In the genomic region with DNA sequence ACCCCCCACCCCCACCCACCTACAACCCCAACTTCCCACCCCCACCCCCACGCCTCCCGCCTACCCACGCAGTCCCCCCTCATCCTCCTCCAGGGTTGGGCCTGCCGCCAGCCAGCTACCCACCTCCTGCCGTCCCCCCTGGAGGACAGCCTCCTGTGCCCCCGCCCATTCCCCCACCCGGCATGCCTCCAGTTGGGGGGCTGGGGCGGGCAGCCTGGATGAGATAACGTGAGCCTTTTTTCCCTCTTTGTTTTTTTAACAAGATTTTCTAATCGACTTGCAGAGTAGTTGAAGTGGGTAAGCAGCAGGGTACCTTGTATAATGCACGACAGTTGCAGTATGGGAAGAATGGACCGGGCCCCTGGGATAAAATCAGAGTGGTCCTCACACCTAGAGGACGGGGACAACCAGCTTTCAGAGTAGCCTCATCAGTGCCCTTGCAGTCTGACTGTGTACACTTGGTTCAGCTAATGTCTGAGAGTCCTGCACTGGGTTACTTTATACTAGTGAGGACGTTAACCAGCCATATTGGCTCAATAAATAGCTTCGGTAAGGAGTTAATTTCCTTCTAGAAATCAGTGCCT, we compare ENCODE assay signal across 1 cellular context.
TF ChIP-seq lines count a peak whose summit lies in the region.

No MANE protein-coding gene starts in this region.

TF ChIP-seq in K562, 482 proteins besides CTCF, POLR2A, EP300 and RAD21:
- TF ChIP-seq KLF13 (tag; IDR thresholded peaks at IDR 0.05; ENCODE audit: borderline replicate concordance, low read depth) (no peak), CBX8 (IDR thresholded peaks at IDR 0.05; ENCODE audit: borderline replicate concordance, extremely low read depth, low read depth, low read length, poor library complexity, severe bottlenecking) (no peak), WHSC1 (IDR thresholded peaks at IDR 0.05; ENCODE audit: low read length) (no peak)
- TF ChIP-seq, protein P1, sequence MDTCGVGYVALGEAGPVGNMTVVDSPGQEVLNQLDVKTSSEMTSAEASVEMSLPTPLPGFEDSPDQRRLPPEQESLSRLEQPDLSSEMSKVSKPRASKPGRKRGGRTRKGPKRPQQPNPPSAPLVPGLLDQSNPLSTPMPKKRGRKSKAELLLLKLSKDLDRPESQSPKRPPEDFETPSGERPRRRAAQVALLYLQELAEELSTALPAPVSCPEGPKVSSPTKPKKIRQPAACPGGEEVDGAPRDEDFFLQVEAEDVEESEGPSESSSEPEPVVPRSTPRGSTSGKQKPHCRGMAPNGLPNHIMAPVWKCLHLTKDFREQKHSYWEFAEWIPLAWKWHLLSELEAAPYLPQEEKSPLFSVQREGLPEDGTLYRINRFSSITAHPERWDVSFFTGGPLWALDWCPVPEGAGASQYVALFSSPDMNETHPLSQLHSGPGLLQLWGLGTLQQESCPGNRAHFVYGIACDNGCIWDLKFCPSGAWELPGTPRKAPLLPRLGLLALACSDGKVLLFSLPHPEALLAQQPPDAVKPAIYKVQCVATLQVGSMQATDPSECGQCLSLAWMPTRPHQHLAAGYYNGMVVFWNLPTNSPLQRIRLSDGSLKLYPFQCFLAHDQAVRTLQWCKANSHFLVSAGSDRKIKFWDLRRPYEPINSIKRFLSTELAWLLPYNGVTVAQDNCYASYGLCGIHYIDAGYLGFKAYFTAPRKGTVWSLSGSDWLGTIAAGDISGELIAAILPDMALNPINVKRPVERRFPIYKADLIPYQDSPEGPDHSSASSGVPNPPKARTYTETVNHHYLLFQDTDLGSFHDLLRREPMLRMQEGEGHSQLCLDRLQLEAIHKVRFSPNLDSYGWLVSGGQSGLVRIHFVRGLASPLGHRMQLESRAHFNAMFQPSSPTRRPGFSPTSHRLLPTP (IDR thresholded peaks at IDR 0.05; ENCODE audit: borderline replicate concordance, extremely low read depth, insufficient read length): no peak
- TF ChIP-seq, protein P2, sequence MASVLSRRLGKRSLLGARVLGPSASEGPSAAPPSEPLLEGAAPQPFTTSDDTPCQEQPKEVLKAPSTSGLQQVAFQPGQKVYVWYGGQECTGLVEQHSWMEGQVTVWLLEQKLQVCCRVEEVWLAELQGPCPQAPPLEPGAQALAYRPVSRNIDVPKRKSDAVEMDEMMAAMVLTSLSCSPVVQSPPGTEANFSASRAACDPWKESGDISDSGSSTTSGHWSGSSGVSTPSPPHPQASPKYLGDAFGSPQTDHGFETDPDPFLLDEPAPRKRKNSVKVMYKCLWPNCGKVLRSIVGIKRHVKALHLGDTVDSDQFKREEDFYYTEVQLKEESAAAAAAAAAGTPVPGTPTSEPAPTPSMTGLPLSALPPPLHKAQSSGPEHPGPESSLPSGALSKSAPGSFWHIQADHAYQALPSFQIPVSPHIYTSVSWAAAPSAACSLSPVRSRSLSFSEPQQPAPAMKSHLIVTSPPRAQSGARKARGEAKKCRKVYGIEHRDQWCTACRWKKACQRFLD (CRISPR knock-in tag; IDR thresholded peaks at IDR 0.05): no peak
